ENCODE assay signal across 11 cellular contexts in the genomic region with DNA sequence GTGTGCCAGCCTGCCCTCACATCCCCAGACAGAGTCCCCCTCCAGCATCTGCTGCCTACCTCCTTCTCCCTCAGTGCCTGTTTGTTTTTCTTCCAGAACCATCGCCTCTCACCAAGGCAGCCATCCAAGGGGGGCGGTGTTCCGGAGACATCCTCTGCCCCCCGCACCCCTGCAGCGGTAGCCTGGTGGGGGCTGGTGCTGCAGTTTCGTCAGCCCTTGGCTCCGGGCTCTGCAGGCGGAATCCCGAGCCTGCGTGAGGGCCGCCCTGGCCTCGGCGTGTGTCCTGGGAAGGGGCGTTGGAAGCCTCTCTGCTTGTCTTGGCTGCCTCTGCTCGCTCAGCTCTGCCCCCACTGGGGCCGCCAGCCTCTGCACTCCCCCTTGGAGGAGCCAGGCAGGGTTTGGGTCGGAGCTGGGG.
DNase-seq lines count a peak whose midpoint lies in the region; ATAC-seq, FAIRE-seq and TF ChIP-seq lines count a peak whose summit lies in the region.
"Had no signal": no experiment of that assay in that cellular context is flagged by ENCODE, and none has a peak within 500 bp of the region (broad histone marks: within the 10 kb centered on the region; RNA-seq: fewer than 3 reads in every experiment).

No MANE protein-coding gene starts in this region.

- H3K4me3 Mint-ChIP-seq in CD4-positive, alpha-beta T cell: no peak overlapping the region

- H3K27me3 Mint-ChIP-seq in CD4-positive, alpha-beta T cell: peaks cover 34% of the 10 kb centered on the region

- H3K9me3 Mint-ChIP-seq in CD4-positive, alpha-beta T cell: no peaks in the 10 kb centered on the region
- H3K9me3 Mint-ChIP-seq: naive B cell had no signal

- H3K9me3 ChIP-seq in cardiac muscle cell (ENCODE audit: low read depth) (no peaks in the 10 kb centered on the region), small intestine (ENCODE audit: control insufficient read depth, low read depth) (no peaks in the 10 kb centered on the region)
- no peaks in the 10 kb centered on the region for H3K9me3 ChIP-seq in CD4-positive, alpha-beta T cell (ENCODE audit: control insufficient read depth, low read length)

- H3K27ac ChIP-seq in cardiac muscle cell: peak overlapping the region; percentile 37
- H3K27ac ChIP-seq in small intestine (ENCODE audit: low read depth in 1 of 2, low read length in 1 of 2): no peak overlapping the region
- H3K27ac ChIP-seq in CD4-positive, alpha-beta T cell (ENCODE audit: low read depth, low read length): no peak overlapping the region

- H3K27me3 ChIP-seq in cardiac muscle cell (no peaks in the 10 kb centered on the region), small intestine (ENCODE audit: control insufficient read depth in 2 of 2, insufficient read depth in 2 of 2, low read length in 2 of 2) (no peaks in the 10 kb centered on the region)
- H3K27me3 ChIP-seq in CD4-positive, alpha-beta T cell (ENCODE audit: control insufficient read depth, insufficient read depth, low read length): peaks cover 28% of the 10 kb centered on the region

- no peaks in the 10 kb centered on the region for H3K36me3 Mint-ChIP-seq in CD4-positive, alpha-beta T cell (ENCODE audit: low read depth)
- H3K36me3 Mint-ChIP-seq: naive B cell had no signal

- peaks cover 28% of the 10 kb centered on the region for H3K4me1 ChIP-seq in cardiac muscle cell (ENCODE audit: low read depth)
- H3K4me1 ChIP-seq in small intestine (ENCODE audit: control insufficient read depth in 2 of 2, insufficient read depth in 1 of 2, low read depth in 1 of 2, low read length in 1 of 2): no peaks in the 10 kb centered on the region

- H3K4me3 ChIP-seq in cardiac muscle cell (no peak overlapping the region), small intestine (ENCODE audit: low read depth in 1 of 2, low read length in 2 of 2) (no peak overlapping the region)

- peaks cover 6% of the 10 kb centered on the region for H3K4me1 Mint-ChIP-seq in CD4-positive, alpha-beta T cell (ENCODE audit: low read depth)

- TF ChIP-seq CTCF in cardiac muscle cell (IDR thresholded peaks at IDR 0.05; ENCODE audit: low read depth, low read length): peak; percentile 38
- no peak for TF ChIP-seq CTCF in CD4-positive, alpha-beta T cell (IDR thresholded peaks at IDR 0.05)

- H3K27ac Mint-ChIP-seq in CD4-positive, alpha-beta T cell: no peak overlapping the region

- no peak for FAIRE-seq in small intestine (lab: Jason Lieb, UNC)
- FAIRE-seq: TTC549 had no signal

- peak; percentile 6; the same call in 1 of the 3 replicates for ATAC-seq in SK-N-SH treated with all-trans-retinoic acid at 6 μM for 48 hours
- ATAC-seq in CD4-positive, alpha-beta T cell (ENCODE audit: poor library complexity): no peak

- peak; percentile 88 for DNase-seq in Daoy (ENCODE audit: low read depth)
- peak; percentile 45 to 97 for DNase-seq in cardiac muscle cell (ENCODE audit: low read depth in 1 of 2, low spot score in 1 of 2)
- peak; percentile 93 for DNase-seq in posterior vena cava (ENCODE audit: low spot score)
- no peak for DNase-seq in GM19240 (ENCODE audit: insufficient read length, low spot score)
- DNase-seq in NCI-H1436 treated with DMSO at 0.1 percent for 48 hours (lab: John Stamatoyannopoulos, UW): no peak
- no peak for DNase-seq in small intestine
- DNase-seq in CD4-positive, alpha-beta T cell: no peak
- DNase-seq: central memory CD4-positive, alpha-beta T cell; naive B cell had no signal

- POLR2A ChIA-PET in CD4-positive, alpha-beta T cell (lab: Charles Lee): no interaction called here

- intact Hi-C loops in posterior vena cava (cut with DNase I): loop anchor here in 1 of 2 donors (10.0 kb wide), 2 partner anchors 63 to 103 kb away; no protein-coding TSS in a partner anchor
- intact Hi-C loops in CD4-positive, alpha-beta T cell (cut with DNase I, micrococcal nuclease): no loop called here

- CTCF ChIA-PET in CD4-positive, alpha-beta T cell (lab: Charles Lee): no interaction called here

- WGBS in small intestine, 3 donors: 54 to 77% (median 75%) methylated on average over 17 of the region's 17 CpGs

- H3K36me3 ChIP-seq in cardiac muscle cell (no peaks in the 10 kb centered on the region), small intestine (ENCODE audit: control insufficient read depth in 2 of 2, insufficient read depth in 2 of 2, low read length in 2 of 2) (no peaks in the 10 kb centered on the region)

TF ChIP-seq in SK-N-SH treated with all-trans-retinoic acid at 6 μM for 48 hours, 23 proteins besides CTCF, POLR2A, EP300 and RAD21:
- TF ChIP-seq RARB (CRISPR knock-in tag; IDR thresholded peaks at IDR 0.05) (no peak), PATZ1 (CRISPR knock-in tag; IDR thresholded peaks at IDR 0.05; ENCODE audit: borderline replicate concordance) (peak; percentile 61; the same call in 1 of the 2 replicates), TOX (CRISPR knock-in tag; IDR thresholded peaks at IDR 0.05; ENCODE audit: borderline replicate concordance) (no peak), ZNF565 (CRISPR knock-in tag; conservative IDR thresholded peaks at IDR 0.05; ENCODE audit: low read depth) (no peak), ZFP3 (CRISPR knock-in tag; IDR thresholded peaks at IDR 0.05) (no peak), SNAI2 (CRISPR knock-in tag; IDR thresholded peaks at IDR 0.05) (no peak), ARNTL (CRISPR knock-in tag; IDR thresholded peaks at IDR 0.05; ENCODE audit: borderline replicate concordance, low read depth) (no peak), BACH2 (CRISPR knock-in tag; IDR thresholded peaks at IDR 0.05; ENCODE audit: borderline replicate concordance) (no peak), ISL1 (CRISPR knock-in tag; IDR thresholded peaks at IDR 0.05) (no peak), ZNF8 (CRISPR knock-in tag; IDR thresholded peaks at IDR 0.05) (no peak), TSHZ2 (CRISPR knock-in tag; IDR thresholded peaks at IDR 0.05) (no peak), ZFP30 (CRISPR knock-in tag; IDR thresholded peaks at IDR 0.05) (no peak), ESRRG (CRISPR knock-in tag; IDR thresholded peaks at IDR 0.05) (no peak), CSDC2 (CRISPR knock-in tag; IDR thresholded peaks at IDR 0.05) (no peak), TCF4 (CRISPR knock-in tag; IDR thresholded peaks at IDR 0.05; ENCODE audit: borderline replicate concordance) (peak; percentile 28; the same call in 1 of the 2 replicates)

Comparison
In these comparisons a context has a peak if more than half of its experiments do, and no peak if none do; other contexts are left out.
1. DNase-seq: peak in Daoy (single experiment), cardiac muscle cell (2 of 2) and posterior vena cava (single experiment); none in GM19240 (single experiment), NCI-H1436 treated with DMSO at 0.1 percent for 48 hours (single experiment), small intestine (single experiment) and CD4-positive, alpha-beta T cell (0 of 10).